Comparison of ENCODE assay signal across 1 cellular context in the genomic region with DNA sequence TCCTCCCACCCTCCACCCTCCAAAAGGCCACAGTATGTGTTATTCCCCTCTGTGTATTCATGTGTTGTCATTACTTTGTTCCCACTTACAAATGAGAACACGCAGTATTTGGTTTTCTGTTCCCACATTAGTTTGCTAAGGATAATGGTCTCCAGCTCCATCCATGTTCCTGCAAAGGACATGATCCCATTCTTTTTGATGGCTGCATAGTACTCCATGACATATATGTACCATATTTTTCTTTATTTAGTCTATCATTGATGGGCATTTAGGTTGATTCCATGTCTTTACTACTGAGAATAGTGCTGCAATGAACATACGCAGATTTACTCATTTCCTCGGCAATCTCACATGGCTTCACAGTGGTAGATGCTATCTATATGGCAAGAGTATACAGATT.
TF ChIP-seq lines count a peak whose summit lies in the region.

No MANE protein-coding gene starts in this region.

TF ChIP-seq in K562, 482 proteins besides CTCF, POLR2A, EP300 and RAD21 (continued from another document):
- TF ChIP-seq, protein P1, sequence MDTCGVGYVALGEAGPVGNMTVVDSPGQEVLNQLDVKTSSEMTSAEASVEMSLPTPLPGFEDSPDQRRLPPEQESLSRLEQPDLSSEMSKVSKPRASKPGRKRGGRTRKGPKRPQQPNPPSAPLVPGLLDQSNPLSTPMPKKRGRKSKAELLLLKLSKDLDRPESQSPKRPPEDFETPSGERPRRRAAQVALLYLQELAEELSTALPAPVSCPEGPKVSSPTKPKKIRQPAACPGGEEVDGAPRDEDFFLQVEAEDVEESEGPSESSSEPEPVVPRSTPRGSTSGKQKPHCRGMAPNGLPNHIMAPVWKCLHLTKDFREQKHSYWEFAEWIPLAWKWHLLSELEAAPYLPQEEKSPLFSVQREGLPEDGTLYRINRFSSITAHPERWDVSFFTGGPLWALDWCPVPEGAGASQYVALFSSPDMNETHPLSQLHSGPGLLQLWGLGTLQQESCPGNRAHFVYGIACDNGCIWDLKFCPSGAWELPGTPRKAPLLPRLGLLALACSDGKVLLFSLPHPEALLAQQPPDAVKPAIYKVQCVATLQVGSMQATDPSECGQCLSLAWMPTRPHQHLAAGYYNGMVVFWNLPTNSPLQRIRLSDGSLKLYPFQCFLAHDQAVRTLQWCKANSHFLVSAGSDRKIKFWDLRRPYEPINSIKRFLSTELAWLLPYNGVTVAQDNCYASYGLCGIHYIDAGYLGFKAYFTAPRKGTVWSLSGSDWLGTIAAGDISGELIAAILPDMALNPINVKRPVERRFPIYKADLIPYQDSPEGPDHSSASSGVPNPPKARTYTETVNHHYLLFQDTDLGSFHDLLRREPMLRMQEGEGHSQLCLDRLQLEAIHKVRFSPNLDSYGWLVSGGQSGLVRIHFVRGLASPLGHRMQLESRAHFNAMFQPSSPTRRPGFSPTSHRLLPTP (IDR thresholded peaks at IDR 0.05; ENCODE audit: borderline replicate concordance, extremely low read depth, insufficient read length): no peak
